Comparison of ENCODE assay signal across 1 cellular context in the genomic region with DNA sequence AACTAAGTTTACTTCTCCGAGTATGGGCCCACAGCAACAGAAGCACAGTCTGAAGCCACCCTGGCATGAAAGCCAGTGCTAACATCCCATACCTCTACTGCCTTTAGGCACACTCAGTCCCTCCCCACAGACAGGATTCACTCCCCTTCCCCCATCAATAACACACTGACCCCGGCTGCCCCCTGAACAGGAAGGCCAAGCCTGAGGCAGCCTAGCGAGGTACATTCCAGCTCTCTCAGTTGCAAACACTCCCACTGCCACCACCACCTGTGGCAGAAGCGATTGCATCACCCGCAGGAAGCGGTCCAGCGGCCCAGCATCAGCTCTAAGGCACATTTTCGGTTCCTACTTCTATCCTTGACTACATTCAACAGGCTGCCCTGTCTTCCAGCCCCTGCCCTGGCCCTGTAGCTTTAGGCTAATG.
TF ChIP-seq lines count a peak whose summit lies in the region.

No MANE protein-coding gene starts in this region.

TF ChIP-seq in GM12878, 131 proteins besides CTCF, POLR2A, EP300 and RAD21 (continued from another document):
- TF ChIP-seq, protein P1, sequence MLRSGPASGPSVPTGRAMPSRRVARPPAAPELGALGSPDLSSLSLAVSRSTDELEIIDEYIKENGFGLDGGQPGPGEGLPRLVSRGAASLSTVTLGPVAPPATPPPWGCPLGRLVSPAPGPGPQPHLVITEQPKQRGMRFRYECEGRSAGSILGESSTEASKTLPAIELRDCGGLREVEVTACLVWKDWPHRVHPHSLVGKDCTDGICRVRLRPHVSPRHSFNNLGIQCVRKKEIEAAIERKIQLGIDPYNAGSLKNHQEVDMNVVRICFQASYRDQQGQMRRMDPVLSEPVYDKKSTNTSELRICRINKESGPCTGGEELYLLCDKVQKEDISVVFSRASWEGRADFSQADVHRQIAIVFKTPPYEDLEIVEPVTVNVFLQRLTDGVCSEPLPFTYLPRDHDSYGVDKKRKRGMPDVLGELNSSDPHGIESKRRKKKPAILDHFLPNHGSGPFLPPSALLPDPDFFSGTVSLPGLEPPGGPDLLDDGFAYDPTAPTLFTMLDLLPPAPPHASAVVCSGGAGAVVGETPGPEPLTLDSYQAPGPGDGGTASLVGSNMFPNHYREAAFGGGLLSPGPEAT (IDR thresholded peaks at IDR 0.05; ENCODE audit: low read depth) = peak; percentile 79
